In the genomic region with DNA sequence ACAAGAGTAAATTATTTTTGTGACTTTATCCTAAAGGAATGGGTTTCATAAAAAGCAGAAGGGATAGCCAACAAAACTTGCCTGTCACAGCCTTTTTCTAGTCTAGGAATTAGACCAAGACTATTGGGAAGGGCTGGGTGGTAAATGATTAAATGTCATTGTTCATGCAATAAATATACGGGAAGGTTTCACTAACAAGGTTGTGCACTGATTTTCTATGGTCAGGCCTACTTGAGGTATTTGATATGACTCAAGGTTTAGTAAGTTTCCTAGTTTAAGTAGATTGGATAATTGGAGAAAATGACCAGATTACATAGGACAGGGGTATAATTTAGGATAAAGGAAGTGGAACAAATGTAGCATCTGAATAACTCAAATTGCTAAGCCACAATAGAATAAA, we compare ENCODE assay signal across 18 cellular contexts.
A peak's percentile ranks its signal among the peaks of the same experiment; 100 is the strongest.
DNase-seq lines count a peak whose midpoint lies in the region; ATAC-seq and TF ChIP-seq lines count a peak whose summit lies in the region.
"Had no signal": no experiment of that assay in that cellular context is flagged by ENCODE, and none has a peak within 500 bp of the region (broad histone marks: within the 10 kb centered on the region; RNA-seq: fewer than 3 reads in every experiment).

No MANE protein-coding gene starts in this region.

- no peak for TF ChIP-seq CTCF in HFFc6 (IDR thresholded peaks at IDR 0.05)
- TF ChIP-seq CTCF in astrocyte of the spinal cord (IDR thresholded peaks at IDR 0.05; ENCODE audit: low read depth, low read length): no peak
- TF ChIP-seq CTCF in GM13977 (IDR thresholded peaks at IDR 0.05; ENCODE audit: extremely low read depth, insufficient read depth, missing control alignments): no peak
- no peak for TF ChIP-seq CTCF in suprapubic skin (IDR thresholded peaks at IDR 0.05)

- no peaks in the 10 kb centered on the region for H3K4me1 ChIP-seq in suprapubic skin
- H3K4me1 ChIP-seq: BLaER1 had no signal

- 81% methylated on average over 1 of the region's 1 CpG for WGBS in suprapubic skin

- no peak for TF ChIP-seq POLR2A in suprapubic skin (IDR thresholded peaks at IDR 0.05)

- H3K9me3 Mint-ChIP-seq in HFFc6: no peaks in the 10 kb centered on the region
- no peaks in the 10 kb centered on the region for H3K9me3 Mint-ChIP-seq in activated naive CD8-positive, alpha-beta T cell treated with anti-CD3 and anti-CD28 coated beads for 36 hours
- H3K9me3 Mint-ChIP-seq: CD4-positive, alpha-beta memory T cell; H9 had no signal

- H3K27ac Mint-ChIP-seq in HFFc6: no peak overlapping the region
- no peak overlapping the region for H3K27ac Mint-ChIP-seq in activated naive CD8-positive, alpha-beta T cell treated with anti-CD3 and anti-CD28 coated beads for 36 hours
- H3K27ac Mint-ChIP-seq: CD14-positive monocyte; CD4-positive, alpha-beta memory T cell; H9 had no signal

- no peaks in the 10 kb centered on the region for H3K27me3 Mint-ChIP-seq in HFFc6 (ENCODE audit: insufficient read depth)
- no peaks in the 10 kb centered on the region for H3K27me3 Mint-ChIP-seq in activated naive CD8-positive, alpha-beta T cell treated with anti-CD3 and anti-CD28 coated beads for 36 hours
- H3K27me3 Mint-ChIP-seq: CD4-positive, alpha-beta memory T cell had no signal

- TF ChIP-seq EP300 in suprapubic skin (IDR thresholded peaks at IDR 0.05): no peak

- no peaks in the 10 kb centered on the region for H3K27me3 ChIP-seq in suprapubic skin
- H3K27me3 ChIP-seq: BLaER1 had no signal

- no peak overlapping the region for H3K4me3 ChIP-seq in astrocyte of the spinal cord (ENCODE audit: low read depth, low read length)
- no peak overlapping the region for H3K4me3 ChIP-seq in suprapubic skin
- H3K4me3 ChIP-seq: BLaER1 had no signal

- DNase-seq in HFFc6 (peak; percentile 23), NCI-H69 (lab: John Stamatoyannopoulos, UW) (peak; percentile 56), astrocyte of the spinal cord (ENCODE audit: low read depth, low spot score) (peak; percentile 64), glomerular visceral epithelial cell (ENCODE audit: extremely low spot score) (peak; percentile 7), GM13977 (ENCODE audit: low spot score) (no peak), suprapubic skin (ENCODE audit: low spot score in 2 of 2) (no peak)
- DNase-seq in activated naive CD8-positive, alpha-beta T cell treated with anti-CD3 and anti-CD28 coated beads for 36 hours: no peak
- DNase-seq: 8988T; CD4-positive, alpha-beta memory T cell; DMS153; DMS79; GDM1; H9; IMR-90 had no signal

- H3K9me3 ChIP-seq in suprapubic skin: no peaks in the 10 kb centered on the region
- H3K9me3 ChIP-seq: BLaER1 had no signal

- H3K4me1 Mint-ChIP-seq in HFFc6 (ENCODE audit: low read depth): peaks cover 14% of the 10 kb centered on the region
- H3K4me1 Mint-ChIP-seq in activated naive CD8-positive, alpha-beta T cell treated with anti-CD3 and anti-CD28 coated beads for 36 hours: no peaks in the 10 kb centered on the region
- H3K4me1 Mint-ChIP-seq: CD14-positive monocyte, H9 had no signal

- H3K4me3 Mint-ChIP-seq in HFFc6: no peak overlapping the region
- H3K4me3 Mint-ChIP-seq in activated naive CD8-positive, alpha-beta T cell treated with anti-CD3 and anti-CD28 coated beads for 36 hours: no peak overlapping the region
- H3K4me3 Mint-ChIP-seq: CD14-positive monocyte; CD4-positive, alpha-beta memory T cell; H9 had no signal

- in situ Hi-C loops in astrocyte of the spinal cord (cut with HindIII; ENCODE audit: low sequenced_read_pairs) (no loop called here), GM13977 (cut with MboI; ENCODE audit: low pct_unique_long_range_greater_than_20kb, low sequenced_read_pairs, unreplicated experiment) (no loop called here)

- no peak for ATAC-seq in SK-N-SH treated with all-trans-retinoic acid at 6 μM for 48 hours

- H3K27ac ChIP-seq in suprapubic skin: no peak overlapping the region
- H3K27ac ChIP-seq: BLaER1, HL-60 had no signal

- H3K36me3 Mint-ChIP-seq in HFFc6 (ENCODE audit: low read depth): no peaks in the 10 kb centered on the region
- no peaks in the 10 kb centered on the region for H3K36me3 Mint-ChIP-seq in activated naive CD8-positive, alpha-beta T cell treated with anti-CD3 and anti-CD28 coated beads for 36 hours
- H3K36me3 Mint-ChIP-seq: CD14-positive monocyte; CD4-positive, alpha-beta memory T cell had no signal

- no peaks in the 10 kb centered on the region for H3K36me3 ChIP-seq in suprapubic skin
- H3K36me3 ChIP-seq: BLaER1 had no signal

TF ChIP-seq in SK-N-SH treated with all-trans-retinoic acid at 6 μM for 48 hours, 23 proteins besides CTCF, POLR2A, EP300 and RAD21 (continues in another document):
- no peak for TF ChIP-seq ARNTL (CRISPR knock-in tag; IDR thresholded peaks at IDR 0.05; ENCODE audit: borderline replicate concordance, low read depth)
- TF ChIP-seq, protein P1, sequence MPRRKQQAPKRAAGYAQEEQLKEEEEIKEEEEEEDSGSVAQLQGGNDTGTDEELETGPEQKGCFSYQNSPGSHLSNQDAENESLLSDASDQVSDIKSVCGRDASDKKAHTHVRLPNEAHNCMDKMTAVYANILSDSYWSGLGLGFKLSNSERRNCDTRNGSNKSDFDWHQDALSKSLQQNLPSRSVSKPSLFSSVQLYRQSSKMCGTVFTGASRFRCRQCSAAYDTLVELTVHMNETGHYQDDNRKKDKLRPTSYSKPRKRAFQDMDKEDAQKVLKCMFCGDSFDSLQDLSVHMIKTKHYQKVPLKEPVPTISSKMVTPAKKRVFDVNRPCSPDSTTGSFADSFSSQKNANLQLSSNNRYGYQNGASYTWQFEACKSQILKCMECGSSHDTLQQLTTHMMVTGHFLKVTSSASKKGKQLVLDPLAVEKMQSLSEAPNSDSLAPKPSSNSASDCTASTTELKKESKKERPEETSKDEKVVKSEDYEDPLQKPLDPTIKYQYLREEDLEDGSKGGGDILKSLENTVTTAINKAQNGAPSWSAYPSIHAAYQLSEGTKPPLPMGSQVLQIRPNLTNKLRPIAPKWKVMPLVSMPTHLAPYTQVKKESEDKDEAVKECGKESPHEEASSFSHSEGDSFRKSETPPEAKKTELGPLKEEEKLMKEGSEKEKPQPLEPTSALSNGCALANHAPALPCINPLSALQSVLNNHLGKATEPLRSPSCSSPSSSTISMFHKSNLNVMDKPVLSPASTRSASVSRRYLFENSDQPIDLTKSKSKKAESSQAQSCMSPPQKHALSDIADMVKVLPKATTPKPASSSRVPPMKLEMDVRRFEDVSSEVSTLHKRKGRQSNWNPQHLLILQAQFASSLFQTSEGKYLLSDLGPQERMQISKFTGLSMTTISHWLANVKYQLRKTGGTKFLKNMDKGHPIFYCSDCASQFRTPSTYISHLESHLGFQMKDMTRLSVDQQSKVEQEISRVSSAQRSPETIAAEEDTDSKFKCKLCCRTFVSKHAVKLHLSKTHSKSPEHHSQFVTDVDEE (CRISPR knock-in tag; IDR thresholded peaks at IDR 0.05): no peak
- no peak for TF ChIP-seq TCF4 (CRISPR knock-in tag; IDR thresholded peaks at IDR 0.05; ENCODE audit: borderline replicate concordance)
- no peak for TF ChIP-seq CSDC2 (CRISPR knock-in tag; IDR thresholded peaks at IDR 0.05)
- no peak for TF ChIP-seq RARB (CRISPR knock-in tag; IDR thresholded peaks at IDR 0.05)
- no peak for TF ChIP-seq SNAI2 (CRISPR knock-in tag; IDR thresholded peaks at IDR 0.05)
- TF ChIP-seq, protein P2, sequence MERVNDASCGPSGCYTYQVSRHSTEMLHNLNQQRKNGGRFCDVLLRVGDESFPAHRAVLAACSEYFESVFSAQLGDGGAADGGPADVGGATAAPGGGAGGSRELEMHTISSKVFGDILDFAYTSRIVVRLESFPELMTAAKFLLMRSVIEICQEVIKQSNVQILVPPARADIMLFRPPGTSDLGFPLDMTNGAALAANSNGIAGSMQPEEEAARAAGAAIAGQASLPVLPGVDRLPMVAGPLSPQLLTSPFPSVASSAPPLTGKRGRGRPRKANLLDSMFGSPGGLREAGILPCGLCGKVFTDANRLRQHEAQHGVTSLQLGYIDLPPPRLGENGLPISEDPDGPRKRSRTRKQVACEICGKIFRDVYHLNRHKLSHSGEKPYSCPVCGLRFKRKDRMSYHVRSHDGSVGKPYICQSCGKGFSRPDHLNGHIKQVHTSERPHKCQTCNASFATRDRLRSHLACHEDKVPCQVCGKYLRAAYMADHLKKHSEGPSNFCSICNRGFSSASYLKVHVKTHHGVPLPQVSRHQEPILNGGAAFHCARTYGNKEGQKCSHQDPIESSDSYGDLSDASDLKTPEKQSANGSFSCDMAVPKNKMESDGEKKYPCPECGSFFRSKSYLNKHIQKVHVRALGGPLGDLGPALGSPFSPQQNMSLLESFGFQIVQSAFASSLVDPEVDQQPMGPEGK (CRISPR knock-in tag; IDR thresholded peaks at IDR 0.05; ENCODE audit: borderline replicate concordance): no peak
- no peak for TF ChIP-seq ZFP3 (CRISPR knock-in tag; IDR thresholded peaks at IDR 0.05)
- TF ChIP-seq, protein P3, sequence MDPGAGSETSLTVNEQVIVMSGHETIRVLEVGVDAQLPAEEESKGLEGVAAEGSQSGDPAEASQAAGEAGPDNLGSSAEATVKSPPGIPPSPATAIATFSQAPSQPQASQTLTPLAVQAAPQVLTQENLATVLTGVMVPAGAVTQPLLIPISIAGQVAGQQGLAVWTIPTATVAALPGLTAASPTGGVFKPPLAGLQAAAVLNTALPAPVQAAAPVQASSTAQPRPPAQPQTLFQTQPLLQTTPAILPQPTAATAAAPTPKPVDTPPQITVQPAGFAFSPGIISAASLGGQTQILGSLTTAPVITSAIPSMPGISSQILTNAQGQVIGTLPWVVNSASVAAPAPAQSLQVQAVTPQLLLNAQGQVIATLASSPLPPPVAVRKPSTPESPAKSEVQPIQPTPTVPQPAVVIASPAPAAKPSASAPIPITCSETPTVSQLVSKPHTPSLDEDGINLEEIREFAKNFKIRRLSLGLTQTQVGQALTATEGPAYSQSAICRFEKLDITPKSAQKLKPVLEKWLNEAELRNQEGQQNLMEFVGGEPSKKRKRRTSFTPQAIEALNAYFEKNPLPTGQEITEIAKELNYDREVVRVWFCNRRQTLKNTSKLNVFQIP (CRISPR knock-in tag; IDR thresholded peaks at IDR 0.05; ENCODE audit: borderline replicate concordance, low read depth): no peak
- TF ChIP-seq, protein P4, sequence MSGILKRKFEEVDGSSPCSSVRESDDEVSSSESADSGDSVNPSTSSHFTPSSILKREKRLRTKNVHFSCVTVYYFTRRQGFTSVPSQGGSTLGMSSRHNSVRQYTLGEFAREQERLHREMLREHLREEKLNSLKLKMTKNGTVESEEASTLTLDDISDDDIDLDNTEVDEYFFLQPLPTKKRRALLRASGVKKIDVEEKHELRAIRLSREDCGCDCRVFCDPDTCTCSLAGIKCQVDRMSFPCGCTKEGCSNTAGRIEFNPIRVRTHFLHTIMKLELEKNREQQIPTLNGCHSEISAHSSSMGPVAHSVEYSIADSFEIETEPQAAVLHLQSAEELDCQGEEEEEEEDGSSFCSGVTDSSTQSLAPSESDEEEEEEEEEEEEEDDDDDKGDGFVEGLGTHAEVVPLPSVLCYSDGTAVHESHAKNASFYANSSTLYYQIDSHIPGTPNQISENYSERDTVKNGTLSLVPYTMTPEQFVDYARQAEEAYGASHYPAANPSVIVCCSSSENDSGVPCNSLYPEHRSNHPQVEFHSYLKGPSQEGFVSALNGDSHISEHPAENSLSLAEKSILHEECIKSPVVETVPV (CRISPR knock-in tag; IDR thresholded peaks at IDR 0.05): no peak

Comparison
In these comparisons a context has a peak if more than half of its experiments do, and no peak if none do; other contexts are left out.
1. DNase-seq: peak in HFFc6 (single experiment), NCI-H69 (single experiment), astrocyte of the spinal cord (single experiment) and glomerular visceral epithelial cell (single experiment); none in activated naive CD8-positive, alpha-beta T cell treated with anti-CD3 and anti-CD28 coated beads for 36 hours (single experiment), GM13977 (single experiment) and suprapubic skin (0 of 2).